Comparison of ENCODE assay signal across 8 cellular contexts in genomic region chr13:48749699-48750473, GRCh38.
A peak's percentile ranks its signal among the peaks of the same experiment; 100 is the strongest.
DNase-seq lines count a peak whose midpoint lies in the region; ATAC-seq and TF ChIP-seq lines count a peak whose summit lies in the region.

No MANE protein-coding gene starts in this region.

- 22 to 23% methylated on average over 15 of the region's 15 CpGs for WGBS in body of pancreas, 2 donors

- peaks cover 6% of the 10 kb centered on the region for H3K4me1 ChIP-seq in body of pancreas

- ATAC-seq in GM19463 (IDR thresholded peaks at IDR 0.05; ENCODE audit: unreplicated experiment), result peak; percentile 94
- peak; percentile 95 for ATAC-seq in HG03520 (IDR thresholded peaks at IDR 0.05; ENCODE audit: unreplicated experiment)
- ATAC-seq in body of pancreas, result peak; percentile 83

- no peaks in the 10 kb centered on the region for H3K36me3 ChIP-seq in body of pancreas (replicated peaks in 1 of 2; ENCODE audit: insufficient read depth in 1 of 2, low read depth in 2 of 2)

- no peaks in the 10 kb centered on the region for H3K9me3 ChIP-seq in body of pancreas

- no peak overlapping the region for H3K27ac ChIP-seq in body of pancreas

- TF ChIP-seq POLR2A in body of pancreas (IDR thresholded peaks at IDR 0.05), result no peak

- DNase-seq in CD1c-positive myeloid dendritic cell (ENCODE audit: extremely low spot score), result peak; percentile 78
- DNase-seq in T-helper 22 cell (ENCODE audit: low read depth), result peak; percentile 25
- peak; percentile 70 to 77 (median 76) for DNase-seq in body of pancreas
- DNase-seq in inferior parietal cortex (ENCODE audit: extremely low spot score), result peak; percentile 78
- peak; percentile 87 for DNase-seq in stimulated activated CD4-positive, alpha-beta T cell treated with anti-CD3 and anti-CD28 coated beads, Interleukin-15, amount 100 ng/mL, for 24 hours
- no peak for DNase-seq in NCI-H2171 (lab: John Stamatoyannopoulos, UW)

- peak in 6 of 7 experiments; percentile 12 to 58 (median 48) for TF ChIP-seq CTCF in body of pancreas (IDR thresholded peaks at IDR 0.05)

- intact Hi-C loops in body of pancreas (cut with DNase I), result no loop called here

- H3K27me3 ChIP-seq in body of pancreas, result no peaks in the 10 kb centered on the region

- no peak overlapping the region for H3K4me3 ChIP-seq in body of pancreas
